9 cellular contexts compared by ENCODE assay signal in genomic region chr3:88003115-88003755, GRCh38. TPM values are rescaled to one million over a fixed set of nuclear protein-coding genes. Genes with fewer than 3 reads are reported as not detected.
DNase-seq lines count a peak whose midpoint lies in the region; ATAC-seq lines count a peak whose summit lies in the region.
"Had no signal": no experiment of that assay in that cellular context is flagged by ENCODE, and none has a peak within 500 bp of the region (broad histone marks: within the 10 kb centered on the region; RNA-seq: fewer than 3 reads in every experiment).

No MANE protein-coding gene starts in this region.

- no peaks in the 10 kb centered on the region for H3K36me3 Mint-ChIP-seq in activated CD4-positive, alpha-beta T cell treated with anti-CD3 and anti-CD28 coated beads, Interleukin-2, amount 10 ng/mL, durations not matched to agents 24 days and 14 days (ENCODE audit: low read depth)

- H3K27me3 Mint-ChIP-seq in activated CD4-positive, alpha-beta T cell treated with anti-CD3 and anti-CD28 coated beads, Interleukin-2, amount 10 ng/mL, durations not matched to agents 24 days and 14 days = peaks cover 11% of the 10 kb centered on the region

- H3K27ac Mint-ChIP-seq in activated CD4-positive, alpha-beta T cell treated with anti-CD3 and anti-CD28 coated beads, Interleukin-2, amount 10 ng/mL, durations not matched to agents 24 days and 14 days = no peak overlapping the region

- peak; percentile 74 for DNase-seq in activated CD4-positive, alpha-beta T cell treated with anti-CD3 and anti-CD28 coated beads, Interleukin-2, amount 10 ng/mL, durations not matched to agents 24 days and 14 days
- no peak for DNase-seq in activated CD4-positive, alpha-beta T cell treated with anti-CD3 and anti-CD28 coated beads for 48 hours
- peak; percentile 54 for DNase-seq in RPMI8226
- DNase-seq in fibroblast of gingiva (ENCODE audit: low read depth) = peak; percentile 55
- peak; percentile 67 for DNase-seq in pons (ENCODE audit: low spot score)

- peak; percentile 45 for ATAC-seq in HG02870 (IDR thresholded peaks at IDR 0.05; ENCODE audit: unreplicated experiment)
- no peak for ATAC-seq in HG02623 (IDR thresholded peaks at IDR 0.05; ENCODE audit: unreplicated experiment)
- no peak for ATAC-seq in HG03571 (IDR thresholded peaks at IDR 0.05; ENCODE audit: unreplicated experiment)

- intact Hi-C loops in activated CD4-positive, alpha-beta T cell treated with anti-CD3 and anti-CD28 coated beads, Interleukin-2, amount 10 ng/mL, durations not matched to agents 24 days and 14 days (cut with micrococcal nuclease) = loop anchor here (1.0 to 10.0 kb wide), 7 partner anchors 101 to 738 kb away; partner anchors contain the start of gene HTR1F

- H3K4me1 Mint-ChIP-seq in activated CD4-positive, alpha-beta T cell treated with anti-CD3 and anti-CD28 coated beads, Interleukin-2, amount 10 ng/mL, durations not matched to agents 24 days and 14 days = peaks cover 5% of the 10 kb centered on the region
- H3K4me1 Mint-ChIP-seq: central memory CD8-positive, alpha-beta T cell had no signal

- no peak overlapping the region for H3K4me3 Mint-ChIP-seq in activated CD4-positive, alpha-beta T cell treated with anti-CD3 and anti-CD28 coated beads, Interleukin-2, amount 10 ng/mL, durations not matched to agents 24 days and 14 days
- H3K4me3 Mint-ChIP-seq: central memory CD8-positive, alpha-beta T cell had no signal

- no peaks in the 10 kb centered on the region for H3K9me3 Mint-ChIP-seq in activated CD4-positive, alpha-beta T cell treated with anti-CD3 and anti-CD28 coated beads, Interleukin-2, amount 10 ng/mL, durations not matched to agents 24 days and 14 days
- H3K9me3 Mint-ChIP-seq: central memory CD8-positive, alpha-beta T cell had no signal

RNA-seq across cellular contexts. Expression of gene CGGBP1, which starts 55.6 kb away (rescaled TPM):
- 85.9 and 87.2 TPM in 2 replicates for total RNA-seq in activated CD4-positive, alpha-beta T cell treated with anti-CD3 and anti-CD28 coated beads, Interleukin-2, amount 10 ng/mL, durations not matched to agents 24 days and 14 days

RNA-seq across cellular contexts. Expression of gene ZNF654, which starts 55.8 kb away (rescaled TPM):
- 18.1 and 18.7 TPM in 2 replicates for total RNA-seq in activated CD4-positive, alpha-beta T cell treated with anti-CD3 and anti-CD28 coated beads, Interleukin-2, amount 10 ng/mL, durations not matched to agents 24 days and 14 days
